ENCODE assay signal across 33 cellular contexts in genomic region chr6:131393433-131393832, GRCh38.
"Had no signal": no experiment of that assay in that cellular context is flagged by ENCODE, and none has a peak within 500 bp of the region (broad histone marks: within the 10 kb centered on the region; RNA-seq: fewer than 3 reads in every experiment).

No MANE protein-coding gene starts in this region.

- H3K4me3 ChIP-seq: MG63 had no signal

- H3K27ac ChIP-seq: KMS-11 had no signal

- H3K36me3 ChIP-seq: MG63 had no signal

- DNase-seq: Karpas-422, Kasumi-1, MG63, MM.1S, NCI-H1048, NCI-H1092, NCI-H1092 treated with DMSO at 0.1 percent for 48 hours, NCI-H1105, NCI-H1105 treated with DMSO at 0.1 percent for 48 hours, NCI-H1417, NCI-H1417 treated with DMSO at 0.1 percent for 48 hours, NCI-H1436, NCI-H1436 treated with DMSO at 0.1 percent for 48 hours, NCI-H146, NCI-H1694, NCI-H1694 treated with DMSO at 0.1 percent for 48 hours, NCI-H187, NCI-H187 treated with DMSO at 0.1 percent for 48 hours, NCI-H1930, NCI-H2029, NCI-H2029 treated with DMSO at 0.1 percent for 48 hours, NCI-H2081, NCI-H2081 treated with DMSO at 0.1 percent for 48 hours, NCI-H2107, NCI-H2171, NCI-H2171 treated with DMSO at 0.1 percent for 48 hours, NCI-H2227 treated with DMSO at 0.1 percent for 48 hours, NCI-H226, NCI-H345, NCI-H446, NCI-H446 treated with DMSO at 0.1 percent for 48 hours, NCI-H510A had no signal

- H3K27me3 ChIP-seq: MG63 had no signal
